Comparison of ENCODE assay signal across 29 cellular contexts in genomic region chr11:33021937-33022336, GRCh38. TPM values are rescaled to one million over a fixed set of nuclear protein-coding genes. Genes with fewer than 3 reads are reported as not detected.
DNase-seq lines count a peak whose midpoint lies in the region; ATAC-seq, FAIRE-seq and TF ChIP-seq lines count a peak whose summit lies in the region.
"Had no signal": no experiment of that assay in that cellular context is flagged by ENCODE, and none has a peak within 500 bp of the region (broad histone marks: within the 10 kb centered on the region; RNA-seq: fewer than 3 reads in every experiment).

No MANE protein-coding gene starts in this region.

- intact Hi-C loops in activated CD8-positive, alpha-beta T cell treated with anti-CD3 and anti-CD28 coated beads for 36 hours (cut with micrococcal nuclease): no loop called here

- H3K27me3 ChIP-seq in small intestine (ENCODE audit: control insufficient read depth in 2 of 2, insufficient read depth in 2 of 2, low read length in 2 of 2) (peaks cover 0 to 2% of the 10 kb centered on the region in 2 donors), GM23338 (ENCODE audit: insufficient read depth) (peaks cover 4% of the 10 kb centered on the region), suprapubic skin (no peaks in the 10 kb centered on the region)
- H3K27me3 ChIP-seq: BLaER1, right atrium auricular region, SJSA1 had no signal

- peaks cover 25% of the 10 kb centered on the region for H3K4me1 Mint-ChIP-seq in activated CD8-positive, alpha-beta T cell treated with anti-CD3 and anti-CD28 coated beads for 36 hours (ENCODE audit: low read depth)
- H3K4me1 Mint-ChIP-seq in activated CD8-positive, alpha-beta T cell treated with anti-CD3 and anti-CD28 coated beads, Interleukin-2, amount 10 ng/mL, durations not matched to agents 7 days and 5 days (ENCODE audit: low read depth): peaks cover 4% of the 10 kb centered on the region
- H3K4me1 Mint-ChIP-seq in GM23338: peaks cover 20% of the 10 kb centered on the region
- H3K4me1 Mint-ChIP-seq in endothelial cell (ENCODE audit: unreplicated experiment): peaks cover 5% of the 10 kb centered on the region
- H3K4me1 Mint-ChIP-seq: activated naive CD4-positive, alpha-beta T cell treated with anti-CD3 and anti-CD28 coated beads, Interleukin-2, amount 10 ng/mL, durations not matched to agents 7 days and 5 days; naive B cell had no signal

- H3K9me3 ChIP-seq in small intestine (ENCODE audit: control insufficient read depth, low read depth) (no peaks in the 10 kb centered on the region), suprapubic skin (no peaks in the 10 kb centered on the region)
- H3K9me3 ChIP-seq: BLaER1, right atrium auricular region, SJSA1 had no signal

- TF ChIP-seq EP300 in suprapubic skin (IDR thresholded peaks at IDR 0.05): no peak

- TF ChIP-seq CTCF in activated CD8-positive, alpha-beta T cell treated with anti-CD3 and anti-CD28 coated beads for 36 hours (IDR thresholded peaks at IDR 0.05): no peak
- no peak for TF ChIP-seq CTCF in GM23338 (conservative IDR thresholded peaks at IDR 0.05; ENCODE audit: low read depth in 2 of 2)
- no peak for TF ChIP-seq CTCF in suprapubic skin (IDR thresholded peaks at IDR 0.05)
- no peak for TF ChIP-seq CTCF in endothelial cell (IDR thresholded peaks at IDR 0.05; ENCODE audit: unreplicated experiment)

- 8 to 63% (median 22%) methylated on average over 1 of the region's 1 CpG for WGBS in small intestine, 3 donors
- WGBS in suprapubic skin: 73% methylated on average over 1 of the region's 1 CpG

- peaks cover 10% of the 10 kb centered on the region for H3K27me3 Mint-ChIP-seq in activated CD8-positive, alpha-beta T cell treated with anti-CD3 and anti-CD28 coated beads for 36 hours
- peaks cover 18% of the 10 kb centered on the region for H3K27me3 Mint-ChIP-seq in activated CD8-positive, alpha-beta T cell treated with anti-CD3 and anti-CD28 coated beads, Interleukin-2, amount 10 ng/mL, durations not matched to agents 7 days and 5 days (ENCODE audit: low read depth)
- no peaks in the 10 kb centered on the region for H3K27me3 Mint-ChIP-seq in GM23338 (ENCODE audit: insufficient read depth, low read depth, poor library complexity)
- no peaks in the 10 kb centered on the region for H3K27me3 Mint-ChIP-seq in endothelial cell (ENCODE audit: unreplicated experiment)

- H3K9me3 Mint-ChIP-seq in activated CD8-positive, alpha-beta T cell treated with anti-CD3 and anti-CD28 coated beads for 36 hours: no peaks in the 10 kb centered on the region
- no peaks in the 10 kb centered on the region for H3K9me3 Mint-ChIP-seq in activated CD8-positive, alpha-beta T cell treated with anti-CD3 and anti-CD28 coated beads, Interleukin-2, amount 10 ng/mL, durations not matched to agents 7 days and 5 days (ENCODE audit: insufficient read depth)
- H3K9me3 Mint-ChIP-seq in GM23338 (no peaks in the 10 kb centered on the region), endothelial cell (ENCODE audit: unreplicated experiment) (no peaks in the 10 kb centered on the region)
- H3K9me3 Mint-ChIP-seq: activated naive CD4-positive, alpha-beta T cell treated with anti-CD3 and anti-CD28 coated beads, Interleukin-2, amount 10 ng/mL, durations not matched to agents 7 days and 5 days; activated T-cell treated with anti-CD3 and anti-CD28 coated beads, Interleukin-2, amount 50 U/mL, for 24 hours; naive B cell; WTC11 had no signal

- no peaks in the 10 kb centered on the region for H3K79me2 ChIP-seq in GM23338 (replicated peaks; ENCODE audit: insufficient read depth)

- no peak for TF ChIP-seq POLR2A in suprapubic skin (IDR thresholded peaks at IDR 0.05)

- CTCF ChIA-PET in activated CD8-positive, alpha-beta T cell treated with anti-CD3 and anti-CD28 coated beads for 36 hours (lab: Charles Lee): interaction anchor here (0.7 to 2.7 kb wide), 2 partner anchors 42 to 43 kb away, joined by 3 to 9 read pairs; no protein-coding TSS in a partner anchor
- CTCF ChIA-PET in activated CD8-positive, alpha-beta T cell treated with anti-CD3 and anti-CD28 coated beads, Interleukin-2, amount 10 ng/mL, durations not matched to agents 7 days and 5 days (lab: Charles Lee): interaction anchor here (1.2 to 2.8 kb wide), 3 partner anchors 10 to 43 kb away, joined by 4 to 8 read pairs (median 5); no protein-coding TSS in a partner anchor

- no peak overlapping the region for H3K27ac ChIP-seq in small intestine (ENCODE audit: low read depth in 1 of 2, low read length in 1 of 2)
- H3K27ac ChIP-seq in GM23338 (ENCODE audit: low read depth): no peak overlapping the region
- H3K27ac ChIP-seq in suprapubic skin: no peak overlapping the region
- H3K27ac ChIP-seq: BLaER1, right atrium auricular region, SJSA1 had no signal

- POLR2A ChIA-PET in activated CD8-positive, alpha-beta T cell treated with anti-CD3 and anti-CD28 coated beads for 36 hours (lab: Charles Lee): interaction anchor here (1.0 to 3.6 kb wide), 3 partner anchors 12 to 18 kb away, joined by 4 to 13 read pairs (median 4); partner anchors contain the start of gene TCP11L1
- POLR2A ChIA-PET in activated CD8-positive, alpha-beta T cell treated with anti-CD3 and anti-CD28 coated beads, Interleukin-2, amount 10 ng/mL, durations not matched to agents 7 days and 5 days (lab: Charles Lee): no interaction called here

- H3K36me3 Mint-ChIP-seq in activated CD8-positive, alpha-beta T cell treated with anti-CD3 and anti-CD28 coated beads for 36 hours (ENCODE audit: low read depth): no peaks in the 10 kb centered on the region
- H3K36me3 Mint-ChIP-seq in activated CD8-positive, alpha-beta T cell treated with anti-CD3 and anti-CD28 coated beads, Interleukin-2, amount 10 ng/mL, durations not matched to agents 7 days and 5 days (ENCODE audit: low read depth): no peaks in the 10 kb centered on the region
- H3K36me3 Mint-ChIP-seq in GM23338 (ENCODE audit: low read depth) (no peaks in the 10 kb centered on the region), endothelial cell (ENCODE audit: low read depth, unreplicated experiment) (no peaks in the 10 kb centered on the region)
- H3K36me3 Mint-ChIP-seq: activated naive CD4-positive, alpha-beta T cell treated with anti-CD3 and anti-CD28 coated beads, Interleukin-2, amount 10 ng/mL, durations not matched to agents 7 days and 5 days; WTC11 had no signal

- no peaks in the 10 kb centered on the region for H3F3A ChIP-seq in GM23338 (replicated peaks; ENCODE audit: low read depth)

- H3K27ac Mint-ChIP-seq in activated CD8-positive, alpha-beta T cell treated with anti-CD3 and anti-CD28 coated beads for 36 hours: no peak overlapping the region
- no peak overlapping the region for H3K27ac Mint-ChIP-seq in activated CD8-positive, alpha-beta T cell treated with anti-CD3 and anti-CD28 coated beads, Interleukin-2, amount 10 ng/mL, durations not matched to agents 7 days and 5 days
- no peak overlapping the region for H3K27ac Mint-ChIP-seq in GM23338
- no peak overlapping the region for H3K27ac Mint-ChIP-seq in endothelial cell (ENCODE audit: unreplicated experiment)
- H3K27ac Mint-ChIP-seq: activated naive CD4-positive, alpha-beta T cell treated with anti-CD3 and anti-CD28 coated beads, Interleukin-2, amount 10 ng/mL, durations not matched to agents 7 days and 5 days; activated T-cell treated with anti-CD3 and anti-CD28 coated beads, Interleukin-2, amount 50 U/mL, for 24 hours; naive B cell; WTC11 had no signal

- no peaks in the 10 kb centered on the region for H4K20me1 ChIP-seq in GM23338 (replicated peaks; ENCODE audit: insufficient read depth)
- H4K20me1 ChIP-seq: BLaER1 had no signal

- no peak overlapping the region for H2AFZ ChIP-seq in GM23338

- H3K4me1 ChIP-seq in small intestine (ENCODE audit: control insufficient read depth in 2 of 2, insufficient read depth in 1 of 2, low read depth in 1 of 2, low read length in 1 of 2) (peaks cover 0 to 3% of the 10 kb centered on the region in 2 donors), GM23338 (ENCODE audit: insufficient read depth) (peaks cover 19% of the 10 kb centered on the region), suprapubic skin (peaks cover 4% of the 10 kb centered on the region)
- H3K4me1 ChIP-seq: BLaER1, right atrium auricular region had no signal

- FAIRE-seq in small intestine (lab: Jason Lieb, UNC): no peak
- FAIRE-seq: astrocyte, endothelial cell of umbilical vein had no signal

- H3K36me3 ChIP-seq in small intestine (ENCODE audit: control insufficient read depth in 2 of 2, insufficient read depth in 2 of 2, low read length in 2 of 2): no peaks in the 10 kb centered on the region
- no peaks in the 10 kb centered on the region for H3K36me3 ChIP-seq in GM23338 (ENCODE audit: insufficient read depth)
- H3K36me3 ChIP-seq in suprapubic skin: no peaks in the 10 kb centered on the region
- H3K36me3 ChIP-seq: BLaER1, right atrium auricular region had no signal

- ATAC-seq in activated CD8-positive, alpha-beta T cell treated with anti-CD3 and anti-CD28 coated beads for 36 hours: peak; percentile 82
- ATAC-seq in activated CD8-positive, alpha-beta T cell treated with anti-CD3 and anti-CD28 coated beads, Interleukin-2, amount 10 ng/mL, durations not matched to agents 7 days and 5 days: no peak
- peak; percentile 63 for ATAC-seq in GM18861 (IDR thresholded peaks at IDR 0.05; ENCODE audit: unreplicated experiment)
- no peak for ATAC-seq in GM23338
- ATAC-seq: left lobe of liver, WTC11 had no signal

- H3K9me2 ChIP-seq in GM23338 (ENCODE audit: insufficient read depth): no peaks in the 10 kb centered on the region

- no peak overlapping the region for H3K4me3 Mint-ChIP-seq in activated CD8-positive, alpha-beta T cell treated with anti-CD3 and anti-CD28 coated beads for 36 hours
- H3K4me3 Mint-ChIP-seq in activated CD8-positive, alpha-beta T cell treated with anti-CD3 and anti-CD28 coated beads, Interleukin-2, amount 10 ng/mL, durations not matched to agents 7 days and 5 days: no peak overlapping the region
- no peak overlapping the region for H3K4me3 Mint-ChIP-seq in GM23338
- H3K4me3 Mint-ChIP-seq in endothelial cell (ENCODE audit: unreplicated experiment): no peak overlapping the region
- H3K4me3 Mint-ChIP-seq: activated naive CD4-positive, alpha-beta T cell treated with anti-CD3 and anti-CD28 coated beads, Interleukin-2, amount 10 ng/mL, durations not matched to agents 7 days and 5 days; activated T-cell treated with anti-CD3 and anti-CD28 coated beads, Interleukin-2, amount 50 U/mL, for 24 hours; naive B cell; WTC11 had no signal

- no peak overlapping the region for H3K4me3 ChIP-seq in small intestine (ENCODE audit: low read depth in 1 of 2, low read length in 2 of 2)
- no peak overlapping the region for H3K4me3 ChIP-seq in GM23338
- H3K4me3 ChIP-seq in suprapubic skin: no peak overlapping the region
- H3K4me3 ChIP-seq: BLaER1, right atrium auricular region, SJSA1 had no signal

- no peak for DNase-seq in activated CD8-positive, alpha-beta T cell treated with anti-CD3 and anti-CD28 coated beads for 36 hours
- no peak for DNase-seq in activated CD8-positive, alpha-beta T cell treated with anti-CD3 and anti-CD28 coated beads, Interleukin-2, amount 10 ng/mL, durations not matched to agents 7 days and 5 days
- DNase-seq in NCI-H524 (lab: John Stamatoyannopoulos, UW) (peak; percentile 24 to 79), small intestine (peak; percentile 78), GM23338 (ENCODE audit: low spot score) (no peak), suprapubic skin (ENCODE audit: low spot score in 2 of 2) (no peak), endothelial cell (ENCODE audit: low spot score) (no peak)
- DNase-seq: ACHN; activated naive CD4-positive, alpha-beta T cell treated with anti-CD3 and anti-CD28 coated beads, Interleukin-2, amount 10 ng/mL, durations not matched to agents 7 days and 5 days; activated T-cell treated with anti-CD3 and anti-CD28 coated beads, Interleukin-2, amount 50 U/mL, for 24 hours; central memory CD4-positive, alpha-beta T cell; dermis blood vessel endothelial cell; Kasumi-1; mesendoderm; naive B cell; NCI-H1092; NCI-H2029; NCI-H446 treated with DMSO at 0.1 percent for 48 hours; NK-92 treated with Interleukin-12 subunit alpha and Interleukin-12 subunit beta, amount 100 ng/mL, for 24 hours; T-helper 2 cell; trophoblast cell had no signal

- H3K4me2 ChIP-seq in GM23338: no peak overlapping the region
- H3K4me2 ChIP-seq: BLaER1 had no signal

RNA-seq across cellular contexts. Expression of gene DEPDC7, which starts 6.3 kb away (rescaled TPM):
- total RNA-seq in activated CD8-positive, alpha-beta T cell treated with anti-CD3 and anti-CD28 coated beads for 36 hours: 1 to 10 TPM; 2.8 to 3.0 TPM
- 1 to 10 TPM; 1.2 to 2.8 TPM for total RNA-seq in activated CD8-positive, alpha-beta T cell treated with anti-CD3 and anti-CD28 coated beads, Interleukin-2, amount 10 ng/mL, durations not matched to agents 7 days and 5 days
- polyA plus RNA-seq in small intestine (10 to 100 TPM; 11.4 to 83.9 (median 55.1) TPM), GM23338 (2016; fragmentation: Nextera tagmentation; extraction: Ambion mirVana) (8.6 and 9.1 TPM in 2 replicates)
- total RNA-seq in GM23338 (2014; rRNA removed; shearing (Covaris generic)): 10.9 and 15.3 TPM in 2 replicates
- total RNA-seq in suprapubic skin (1 to 10 TPM; 2.4 to 5.0 (median 3.3) TPM), endothelial cell (ENCODE audit: unreplicated experiment) (0.74 TPM)
- total RNA-seq: endothelial cell of umbilical vein had no signal

RNA-seq across cellular contexts. Expression of gene TCP11L1, which starts 17.4 kb away (rescaled TPM):
- 10 to 100 TPM; 11.0 to 12.7 TPM for total RNA-seq in activated CD8-positive, alpha-beta T cell treated with anti-CD3 and anti-CD28 coated beads for 36 hours
- total RNA-seq in activated CD8-positive, alpha-beta T cell treated with anti-CD3 and anti-CD28 coated beads, Interleukin-2, amount 10 ng/mL, durations not matched to agents 7 days and 5 days: 10 to 100 TPM; 17.2 to 21.0 TPM
- polyA plus RNA-seq in small intestine (10 to 100 TPM in 2 of 3 donors, 1 to 10 TPM in 1; 5.4 to 13.9 (median 11.9) TPM), GM23338 (2016; fragmentation: Nextera tagmentation; extraction: Ambion mirVana) (3.2 and 5.0 TPM in 2 replicates)
- 24.9 and 39.0 TPM in 2 replicates for total RNA-seq in GM23338 (2014; rRNA removed; shearing (Covaris generic))
- total RNA-seq in suprapubic skin (10 to 100 TPM; 34.8 to 65.6 (median 42.9) TPM), endothelial cell (ENCODE audit: unreplicated experiment) (26.2 TPM)

Comparison
In these comparisons a context has a peak if more than half of its experiments do, and no peak if none do; other contexts are left out.
1. ATAC-seq: peak in activated CD8-positive, alpha-beta T cell treated with anti-CD3 and anti-CD28 coated beads for 36 hours (single experiment) and GM18861 (single experiment); none in activated CD8-positive, alpha-beta T cell treated with anti-CD3 and anti-CD28 coated beads, Interleukin-2, amount 10 ng/mL, durations not matched to agents 7 days and 5 days (single experiment) and GM23338 (single experiment).
2. DNase-seq: peak in NCI-H524 (2 of 2) and small intestine (single experiment); none in activated CD8-positive, alpha-beta T cell treated with anti-CD3 and anti-CD28 coated beads for 36 hours (single experiment), activated CD8-positive, alpha-beta T cell treated with anti-CD3 and anti-CD28 coated beads, Interleukin-2, amount 10 ng/mL, durations not matched to agents 7 days and 5 days (single experiment), GM23338 (single experiment), suprapubic skin (0 of 2) and endothelial cell (single experiment).